In genomic region chr11:126062679-126063509, GRCh38 we compare ENCODE assay signal across 1 cellular context.
A peak's percentile ranks its signal among the peaks of the same experiment; 100 is the strongest.
TF ChIP-seq lines count a peak whose summit lies in the region.

TSS of gene CDON (minus strand) at chr11:126062866. CDS start at chr11:126023476, 39,390 bp downstream.

TF ChIP-seq in K562, 482 proteins besides CTCF, POLR2A, EP300 and RAD21 (continued from another document):
- TF ChIP-seq, protein P1, sequence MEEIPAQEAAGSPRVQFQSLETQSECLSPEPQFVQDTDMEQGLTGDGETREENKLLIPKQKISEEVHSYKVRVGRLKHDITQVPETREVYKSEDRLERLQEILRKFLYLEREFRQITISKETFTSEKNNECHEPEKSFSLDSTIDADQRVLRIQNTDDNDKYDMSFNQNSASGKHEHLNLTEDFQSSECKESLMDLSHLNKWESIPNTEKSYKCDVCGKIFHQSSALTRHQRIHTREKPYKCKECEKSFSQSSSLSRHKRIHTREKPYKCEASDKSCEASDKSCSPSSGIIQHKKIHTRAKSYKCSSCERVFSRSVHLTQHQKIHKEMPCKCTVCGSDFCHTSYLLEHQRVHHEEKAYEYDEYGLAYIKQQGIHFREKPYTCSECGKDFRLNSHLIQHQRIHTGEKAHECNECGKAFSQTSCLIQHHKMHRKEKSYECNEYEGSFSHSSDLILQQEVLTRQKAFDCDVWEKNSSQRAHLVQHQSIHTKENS (CRISPR knock-in tag; IDR thresholded peaks at IDR 0.05), result no peak
- TF ChIP-seq KAT8 (IDR thresholded peaks at IDR 0.05; ENCODE audit: low read depth), result no peak
- no peak for TF ChIP-seq MEF2A (IDR thresholded peaks at IDR 0.05; ENCODE audit: control insufficient read depth, low read depth, low read length)
- TF ChIP-seq ZC3H4 (CRISPR knock-in tag; IDR thresholded peaks at IDR 0.05; ENCODE audit: borderline replicate concordance), result no peak
- TF ChIP-seq, protein P2, sequence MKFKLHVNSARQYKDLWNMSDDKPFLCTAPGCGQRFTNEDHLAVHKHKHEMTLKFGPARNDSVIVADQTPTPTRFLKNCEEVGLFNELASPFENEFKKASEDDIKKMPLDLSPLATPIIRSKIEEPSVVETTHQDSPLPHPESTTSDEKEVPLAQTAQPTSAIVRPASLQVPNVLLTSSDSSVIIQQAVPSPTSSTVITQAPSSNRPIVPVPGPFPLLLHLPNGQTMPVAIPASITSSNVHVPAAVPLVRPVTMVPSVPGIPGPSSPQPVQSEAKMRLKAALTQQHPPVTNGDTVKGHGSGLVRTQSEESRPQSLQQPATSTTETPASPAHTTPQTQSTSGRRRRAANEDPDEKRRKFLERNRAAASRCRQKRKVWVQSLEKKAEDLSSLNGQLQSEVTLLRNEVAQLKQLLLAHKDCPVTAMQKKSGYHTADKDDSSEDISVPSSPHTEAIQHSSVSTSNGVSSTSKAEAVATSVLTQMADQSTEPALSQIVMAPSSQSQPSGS (CRISPR knock-in tag; IDR thresholded peaks at IDR 0.05), result no peak
- peak; percentile 86 for TF ChIP-seq CCNT2 (IDR thresholded peaks at IDR 0.05; ENCODE audit: borderline replicate concordance, extremely low read depth, insufficient read length, low read depth, low read length)
- peak; percentile 55; the same call in 1 of the 2 replicates for TF ChIP-seq TFAP4 (CRISPR knock-in tag; IDR thresholded peaks at IDR 0.05; ENCODE audit: borderline replicate concordance)
- TF ChIP-seq RBM14 (IDR thresholded peaks at IDR 0.05; ENCODE audit: borderline replicate concordance, insufficient read depth, low read depth, low read length), result no peak
- TF ChIP-seq ZNF668 (CRISPR knock-in tag; IDR thresholded peaks at IDR 0.05), result no peak
- no peak for TF ChIP-seq XRCC3 (IDR thresholded peaks at IDR 0.05)
- TF ChIP-seq EWSR1 (IDR thresholded peaks at IDR 0.05; ENCODE audit: borderline replicate concordance, low read depth, partially characterized antibody), result no peak
- TF ChIP-seq PTRF (tag; IDR thresholded peaks at IDR 0.05), result no peak
- TF ChIP-seq PRPF4 (IDR thresholded peaks at IDR 0.05; ENCODE audit: insufficient read depth, low read depth, low read length, poor library complexity, severe bottlenecking), result no peak
- no peak for TF ChIP-seq ZNF347 (CRISPR knock-in tag; IDR thresholded peaks at IDR 0.05; ENCODE audit: low read depth)
